28 cellular contexts compared by ENCODE assay signal in the genomic region with DNA sequence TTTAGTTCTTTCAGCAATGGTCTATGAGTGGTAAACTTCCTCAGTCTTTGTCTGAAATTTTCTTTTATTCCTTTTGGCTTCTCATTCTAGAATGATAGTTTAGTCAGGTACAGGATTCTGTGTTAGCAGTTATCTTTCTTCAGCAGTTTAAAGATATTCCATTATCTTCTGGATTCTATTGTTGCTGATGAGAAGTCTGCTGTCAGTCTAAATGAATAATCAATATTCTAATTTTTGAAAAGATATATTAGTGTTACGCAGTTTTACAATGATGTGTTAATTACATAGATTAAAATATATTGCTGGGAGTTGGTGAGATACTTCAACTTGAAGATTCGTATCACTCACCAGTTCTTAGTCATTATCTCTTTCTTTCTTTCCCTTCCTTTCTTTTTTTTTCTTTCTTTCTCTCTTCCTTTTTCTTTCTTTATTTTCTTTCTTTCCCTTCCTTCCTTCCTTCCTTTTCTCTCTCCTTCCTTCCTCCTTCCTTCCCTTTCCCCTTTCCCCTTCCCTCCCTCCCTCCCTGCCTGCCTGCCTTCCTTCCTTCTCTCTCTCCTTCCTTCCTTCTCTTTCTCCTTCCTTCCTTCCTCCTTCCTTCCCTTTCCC.
"Had no signal": no experiment of that assay in that cellular context is flagged by ENCODE, and none has a peak within 500 bp of the region (broad histone marks: within the 10 kb centered on the region; RNA-seq: fewer than 3 reads in every experiment).

No MANE protein-coding gene starts in this region.

- H3K4me1 ChIP-seq: colonic mucosa, gastrocnemius medialis had no signal

- DNase-seq: colonic mucosa; cortex of kidney; effector CD8-positive, alpha-beta T cell; effector memory CD8-positive, alpha-beta T cell; endodermal cell; erythroblast; esophagus squamous epithelium; foreskin fibroblast; foreskin melanocyte; gastrocnemius medialis; glutamatergic neuron; head of caudate nucleus; heart right ventricle; hippocampal formation; islet precursor cell; kidney; kidney glomerular epithelial cell; left colon; left ventricle myocardium superior; lower lobe of right lung; mesendoderm; naive thymus-derived CD4-positive, alpha-beta T cell had no signal

- H3K9me3 ChIP-seq: colonic mucosa had no signal

- H3K4me3 ChIP-seq: colonic mucosa, esophagus squamous epithelium, gastrocnemius medialis, heart right ventricle, lower lobe of right lung had no signal

- ATAC-seq: effector memory CD8-positive, alpha-beta T cell; esophagus mucosa; gastrocnemius medialis; heart right ventricle; left colon; left lobe of liver; left ventricle myocardium superior; lower lobe of right lung; naive thymus-derived CD4-positive, alpha-beta T cell had no signal

- H3K27ac Mint-ChIP-seq: dendritic cell treated with granulocyte-macrophage colony-stimulating factor and Interleukin-4, amounts not matched to agents 40 ng/mL and 50 ng/mL, for 4 days; effector memory CD8-positive, alpha-beta T cell; endodermal cell; mesothelial cell of epicardium; naive thymus-derived CD4-positive, alpha-beta T cell had no signal

- H3K27me3 ChIP-seq: colonic mucosa, heart right ventricle had no signal

- H3K27ac ChIP-seq: colonic mucosa, epithelial cell of prostate, esophagus squamous epithelium, gastrocnemius medialis, lower lobe of right lung had no signal

- FAIRE-seq: endometrium, kidney had no signal

- H3K36me3 ChIP-seq: colonic mucosa, esophagus squamous epithelium, gastrocnemius medialis, lower lobe of right lung had no signal

- H3K4me3 Mint-ChIP-seq: dendritic cell treated with granulocyte-macrophage colony-stimulating factor and Interleukin-4, amounts not matched to agents 40 ng/mL and 50 ng/mL, for 4 days; effector memory CD8-positive, alpha-beta T cell; endodermal cell; mesothelial cell of epicardium; naive thymus-derived CD4-positive, alpha-beta T cell had no signal
